Comparison of ENCODE assay signal across 15 cellular contexts in the genomic region with DNA sequence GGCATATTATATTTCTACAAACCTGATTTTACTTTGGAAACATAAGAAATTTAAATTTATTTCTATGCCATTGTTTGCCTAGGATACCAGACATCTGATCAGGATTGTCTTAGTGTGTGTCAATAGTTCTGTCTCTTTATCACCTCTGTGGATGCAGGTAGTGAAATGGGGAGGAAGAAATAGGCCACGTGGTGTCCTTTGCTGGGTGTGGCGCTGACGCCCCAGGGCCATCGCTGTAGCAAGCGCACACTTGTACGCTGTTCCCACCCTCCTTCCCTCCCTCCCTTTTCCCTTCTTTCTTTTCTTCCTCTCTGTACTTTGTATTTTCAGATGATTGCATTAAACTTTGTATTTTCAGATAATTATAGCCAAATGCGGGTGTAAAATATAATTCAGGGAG. TPM values are rescaled to one million over a fixed set of nuclear protein-coding genes. Genes with fewer than 3 reads are reported as not detected.
"Had no signal": no experiment of that assay in that cellular context is flagged by ENCODE, and none has a peak within 500 bp of the region (broad histone marks: within the 10 kb centered on the region; RNA-seq: fewer than 3 reads in every experiment).

No MANE protein-coding gene starts in this region.

- H3K27ac ChIP-seq: colonic mucosa, right atrium auricular region, sigmoid colon, thoracic aorta, transverse colon had no signal

- H3K36me3 Mint-ChIP-seq: naive thymus-derived CD8-positive, alpha-beta T cell had no signal

- FAIRE-seq: urothelium cell line had no signal

- H3K27me3 ChIP-seq: colonic mucosa, esophagus muscularis mucosa, right atrium auricular region, sigmoid colon, transverse colon had no signal

- DNase-seq: colonic mucosa; dermis blood vessel endothelial cell; mucosa of descending colon; sigmoid colon; stimulated activated CD4-positive, alpha-beta T cell treated with anti-CD3 and anti-CD28 coated beads, Interleukin-2, amount 100 ng/mL, for 24 hours; stimulated activated CD4-positive, alpha-beta T cell treated with anti-CD3 and anti-CD28 coated beads, Interleukin-4, amount 100 ng/mL, for 4 hours; stimulated activated naive B cell treated with anti-CD40 and anti-IgM and Interleukin-4, amounts not matched to agents 10 μg/mL and 1 μg/mL and 100 μg/mL, for 72 hours; stimulated activated naive CD8-positive, alpha-beta T cell treated with anti-CD3 and anti-CD28 coated beads, Interleukin-15, amount 100 ng/mL, for 72 hours; transverse colon had no signal

- H3K9me3 ChIP-seq: colonic mucosa, esophagus muscularis mucosa, right atrium auricular region, sigmoid colon, thoracic aorta, transverse colon had no signal

- H3K36me3 ChIP-seq: colonic mucosa, esophagus muscularis mucosa, right atrium auricular region, sigmoid colon, thoracic aorta, transverse colon had no signal

- H3K4me3 Mint-ChIP-seq: naive thymus-derived CD8-positive, alpha-beta T cell; stimulated activated naive B cell treated with anti-CD40 and anti-IgM and Interleukin-4, amounts not matched to agents 10 μg/mL and 1 μg/mL and 100 μg/mL, for 72 hours; stimulated activated naive CD8-positive, alpha-beta T cell treated with anti-CD3 and anti-CD28 coated beads, Interleukin-15, amount 100 ng/mL, for 72 hours had no signal

- H3K4me3 ChIP-seq: colonic mucosa, mucosa of descending colon, right atrium auricular region, sigmoid colon, skin epidermis, thoracic aorta, transverse colon had no signal

- ATAC-seq: mucosa of descending colon; naive thymus-derived CD8-positive, alpha-beta T cell; stimulated activated naive B cell treated with anti-CD40 and anti-IgM and Interleukin-4, amounts not matched to agents 10 μg/mL and 1 μg/mL and 100 μg/mL, for 72 hours; stimulated activated naive CD8-positive, alpha-beta T cell treated with anti-CD3 and anti-CD28 coated beads, Interleukin-15, amount 100 ng/mL, for 72 hours had no signal

- H3K27ac Mint-ChIP-seq: naive thymus-derived CD8-positive, alpha-beta T cell; stimulated activated naive B cell treated with anti-CD40 and anti-IgM and Interleukin-4, amounts not matched to agents 10 μg/mL and 1 μg/mL and 100 μg/mL, for 72 hours; stimulated activated naive CD8-positive, alpha-beta T cell treated with anti-CD3 and anti-CD28 coated beads, Interleukin-15, amount 100 ng/mL, for 72 hours had no signal

- H3K4me1 Mint-ChIP-seq: stimulated activated naive CD8-positive, alpha-beta T cell treated with anti-CD3 and anti-CD28 coated beads, Interleukin-15, amount 100 ng/mL, for 72 hours had no signal

RNA-seq across cellular contexts. Expression of gene DOCK1, which starts 5.0 kb away (rescaled TPM):
- total RNA-seq: naive thymus-derived CD8-positive, alpha-beta T cell had no signal
- polyA plus RNA-seq: naive thymus-derived CD8-positive, alpha-beta T cell had no signal
